Comparison of ENCODE assay signal across 1 cellular context in the genomic region with DNA sequence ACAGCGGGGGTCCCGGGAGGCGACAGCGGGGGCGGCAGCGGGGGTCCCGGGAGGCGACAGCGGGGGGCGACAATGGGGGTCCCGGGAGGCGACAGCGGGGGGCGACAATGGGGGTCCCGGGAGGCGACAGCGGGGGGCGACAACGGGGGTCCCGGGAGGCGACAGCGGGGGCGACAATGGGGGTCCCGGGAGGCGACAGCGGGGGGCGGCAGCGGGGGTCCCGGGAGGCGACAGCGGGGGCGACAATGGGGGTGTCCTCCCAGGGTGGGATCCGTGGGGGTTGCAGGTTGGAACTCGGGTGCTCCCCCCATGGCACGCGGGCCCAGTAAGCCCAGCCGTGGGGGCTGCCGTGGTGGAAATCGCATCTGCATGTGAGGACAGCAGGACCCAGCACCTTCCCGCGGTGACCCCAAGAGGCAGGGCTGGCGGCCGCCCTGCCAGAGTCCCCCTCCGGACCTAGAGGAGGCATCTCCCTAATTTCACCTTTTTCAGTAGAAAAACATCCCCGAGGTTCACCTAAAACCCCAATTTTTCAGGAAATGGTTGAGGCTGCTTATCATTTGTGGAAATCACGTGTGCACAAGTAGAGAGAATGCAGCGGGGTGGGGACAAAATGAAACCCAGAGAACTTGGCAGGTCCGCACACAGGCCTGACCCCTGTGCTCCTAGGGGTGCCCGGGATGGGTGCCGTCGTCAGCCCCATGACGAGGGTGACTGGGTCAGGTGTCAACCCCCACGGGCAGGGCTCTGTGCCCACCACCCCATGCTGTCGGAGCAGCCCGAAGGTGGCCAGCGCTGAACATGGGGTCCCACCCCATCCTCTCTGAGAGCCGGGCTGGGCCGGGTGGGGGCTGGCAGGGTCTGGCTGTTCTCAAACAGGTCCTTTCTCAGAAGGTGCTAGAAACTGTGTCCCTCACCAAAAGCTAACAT.
TF ChIP-seq lines count a peak whose summit lies in the region.

No MANE protein-coding gene starts in this region.

TF ChIP-seq in K562, 482 proteins besides CTCF, POLR2A, EP300 and RAD21:
- TF ChIP-seq ZNF23 (CRISPR knock-in tag; IDR thresholded peaks at IDR 0.05), result no peak
- no peak for TF ChIP-seq POLR2AphosphoS2 (IDR thresholded peaks at IDR 0.05; ENCODE audit: low read length)
- TF ChIP-seq, protein P1, sequence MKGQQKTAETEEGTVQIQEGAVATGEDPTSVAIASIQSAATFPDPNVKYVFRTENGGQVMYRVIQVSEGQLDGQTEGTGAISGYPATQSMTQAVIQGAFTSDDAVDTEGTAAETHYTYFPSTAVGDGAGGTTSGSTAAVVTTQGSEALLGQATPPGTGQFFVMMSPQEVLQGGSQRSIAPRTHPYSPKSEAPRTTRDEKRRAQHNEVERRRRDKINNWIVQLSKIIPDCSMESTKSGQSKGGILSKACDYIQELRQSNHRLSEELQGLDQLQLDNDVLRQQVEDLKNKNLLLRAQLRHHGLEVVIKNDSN (CRISPR knock-in tag; IDR thresholded peaks at IDR 0.05), result peak; percentile 61
- no peak for TF ChIP-seq HSF4 (CRISPR knock-in tag; IDR thresholded peaks at IDR 0.05; ENCODE audit: borderline replicate concordance)
- TF ChIP-seq, protein P2, sequence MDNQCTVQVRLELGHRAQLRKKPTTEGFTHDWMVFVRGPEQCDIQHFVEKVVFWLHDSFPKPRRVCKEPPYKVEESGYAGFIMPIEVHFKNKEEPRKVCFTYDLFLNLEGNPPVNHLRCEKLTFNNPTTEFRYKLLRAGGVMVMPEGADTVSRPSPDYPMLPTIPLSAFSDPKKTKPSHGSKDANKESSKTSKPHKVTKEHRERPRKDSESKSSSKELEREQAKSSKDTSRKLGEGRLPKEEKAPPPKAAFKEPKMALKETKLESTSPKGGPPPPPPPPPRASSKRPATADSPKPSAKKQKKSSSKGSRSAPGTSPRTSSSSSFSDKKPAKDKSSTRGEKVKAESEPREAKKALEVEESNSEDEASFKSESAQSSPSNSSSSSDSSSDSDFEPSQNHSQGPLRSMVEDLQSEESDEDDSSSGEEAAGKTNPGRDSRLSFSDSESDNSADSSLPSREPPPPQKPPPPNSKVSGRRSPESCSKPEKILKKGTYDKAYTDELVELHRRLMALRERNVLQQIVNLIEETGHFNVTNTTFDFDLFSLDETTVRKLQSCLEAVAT (IDR thresholded peaks at IDR 0.05), result no peak
- peak; percentile 38; the same call in 1 of the 2 replicates for TF ChIP-seq BHLHE40 (IDR thresholded peaks at IDR 0.05; ENCODE audit: low read length)
- TF ChIP-seq ZBTB7A (IDR thresholded peaks at IDR 0.05; ENCODE audit: borderline replicate concordance, control insufficient read depth, low read depth, low read length), result 0 out of 2 replicates have a peak, but pooled peaks have one; percentile 10
- TF ChIP-seq HLTF (IDR thresholded peaks at IDR 0.05), result no peak
- no peak for TF ChIP-seq TSC22D4 (tag; IDR thresholded peaks at IDR 0.05)
- no peak for TF ChIP-seq CEBPG (CRISPR knock-in tag; IDR thresholded peaks at IDR 0.05)
- no peak for TF ChIP-seq CEBPG (tag; conservative IDR thresholded peaks at IDR 0.05 in 1 of 2, IDR thresholded peaks at IDR 0.05 in 1 of 2)
- TF ChIP-seq, protein P3, sequence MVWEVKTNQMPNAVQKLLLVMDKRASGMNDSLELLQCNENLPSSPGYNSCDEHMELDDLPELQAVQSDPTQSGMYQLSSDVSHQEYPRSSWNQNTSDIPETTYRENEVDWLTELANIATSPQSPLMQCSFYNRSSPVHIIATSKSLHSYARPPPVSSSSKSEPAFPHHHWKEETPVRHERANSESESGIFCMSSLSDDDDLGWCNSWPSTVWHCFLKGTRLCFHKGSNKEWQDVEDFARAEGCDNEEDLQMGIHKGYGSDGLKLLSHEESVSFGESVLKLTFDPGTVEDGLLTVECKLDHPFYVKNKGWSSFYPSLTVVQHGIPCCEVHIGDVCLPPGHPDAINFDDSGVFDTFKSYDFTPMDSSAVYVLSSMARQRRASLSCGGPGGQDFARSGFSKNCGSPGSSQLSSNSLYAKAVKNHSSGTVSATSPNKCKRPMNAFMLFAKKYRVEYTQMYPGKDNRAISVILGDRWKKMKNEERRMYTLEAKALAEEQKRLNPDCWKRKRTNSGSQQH (CRISPR knock-in tag; IDR thresholded peaks at IDR 0.05), result no peak
- TF ChIP-seq, protein P4, sequence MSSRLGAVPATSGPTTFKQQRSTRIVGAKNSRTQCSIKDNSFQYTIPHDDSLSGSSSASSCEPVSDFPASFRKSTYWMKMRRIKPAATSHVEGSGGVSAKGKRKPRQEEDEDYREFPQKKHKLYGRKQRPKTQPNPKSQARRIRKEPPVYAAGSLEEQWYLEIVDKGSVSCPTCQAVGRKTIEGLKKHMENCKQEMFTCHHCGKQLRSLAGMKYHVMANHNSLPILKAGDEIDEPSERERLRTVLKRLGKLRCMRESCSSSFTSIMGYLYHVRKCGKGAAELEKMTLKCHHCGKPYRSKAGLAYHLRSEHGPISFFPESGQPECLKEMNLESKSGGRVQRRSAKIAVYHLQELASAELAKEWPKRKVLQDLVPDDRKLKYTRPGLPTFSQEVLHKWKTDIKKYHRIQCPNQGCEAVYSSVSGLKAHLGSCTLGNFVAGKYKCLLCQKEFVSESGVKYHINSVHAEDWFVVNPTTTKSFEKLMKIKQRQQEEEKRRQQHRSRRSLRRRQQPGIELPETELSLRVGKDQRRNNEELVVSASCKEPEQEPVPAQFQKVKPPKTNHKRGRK (tag; IDR thresholded peaks at IDR 0.05), result no peak
- peak; percentile 9; the same call in 1 of the 2 replicates for TF ChIP-seq RAD51 (IDR thresholded peaks at IDR 0.05; ENCODE audit: borderline replicate concordance, low read depth)
